1 cellular context compared by ENCODE assay signal in genomic region chr1:1919304-1920056, GRCh38.
TF ChIP-seq lines count a peak whose summit lies in the region.

No MANE protein-coding gene starts in this region.

TF ChIP-seq in HepG2, 621 proteins besides CTCF, POLR2A, EP300 and RAD21 (continued from another document and continues in another):
- TF ChIP-seq ZBTB38 (CRISPR knock-in tag; IDR thresholded peaks at IDR 0.05) (peak; percentile 76; the same call in 1 of the 2 replicates), ZNF737 (CRISPR knock-in tag; IDR thresholded peaks at IDR 0.05; ENCODE audit: borderline replicate concordance) (no peak), SATB2 (CRISPR knock-in tag; IDR thresholded peaks at IDR 0.05) (no peak), POGK (CRISPR knock-in tag; conservative IDR thresholded peaks at IDR 0.05) (0 out of 2 replicates have a peak, but pooled peaks have one; percentile 49), ZNF430 (CRISPR knock-in tag; IDR thresholded peaks at IDR 0.05) (peak; percentile 40; the same call in 1 of the 2 replicates), ZNF740 (CRISPR knock-in tag; IDR thresholded peaks at IDR 0.05) (0 out of 2 replicates have a peak, but pooled peaks have one; percentile 30), ZBTB7A (CRISPR knock-in tag; IDR thresholded peaks at IDR 0.05) (0 out of 2 replicates have a peak, but pooled peaks have one; percentile 78), ZFX (CRISPR knock-in tag; IDR thresholded peaks at IDR 0.05; ENCODE audit: low read depth) (no peak; the same call in 1 of the 2 replicates), YY1 (IDR thresholded peaks at IDR 0.05; ENCODE audit: insufficient read depth, insufficient replicate concordance, low read depth, low read length) (peak; percentile 18), ZNF547 (CRISPR knock-in tag; IDR thresholded peaks at IDR 0.05) (peak; percentile 69; the same call in 1 of the 2 replicates), ZNF703 (CRISPR knock-in tag; IDR thresholded peaks at IDR 0.05; ENCODE audit: borderline replicate concordance) (0 out of 2 replicates have a peak, but pooled peaks have one; percentile 7), ZNF883 (CRISPR knock-in tag; IDR thresholded peaks at IDR 0.05; ENCODE audit: not compliant biosample characterization) (no peak), SMARCC2 (IDR thresholded peaks at IDR 0.05) (no peak), MED1 (CRISPR knock-in tag; IDR thresholded peaks at IDR 0.05) (peak; percentile 67), ZNF441 (CRISPR knock-in tag; IDR thresholded peaks at IDR 0.05; ENCODE audit: borderline replicate concordance) (peak; percentile 69; the same call in 1 of the 2 replicates), NCOA1 (CRISPR knock-in tag; IDR thresholded peaks at IDR 0.05) (no peak; the same call in 1 of the 2 replicates), SSRP1 (CRISPR knock-in tag; IDR thresholded peaks at IDR 0.05) (no peak), ELF3 (CRISPR knock-in tag; IDR thresholded peaks at IDR 0.05) (0 out of 2 replicates have a peak, but pooled peaks have one; percentile 20), GATA4 (IDR thresholded peaks at IDR 0.05; ENCODE audit: borderline replicate concordance, low read depth) (0 out of 2 replicates have a peak, but pooled peaks have one; percentile 42), SOX6 (IDR thresholded peaks at IDR 0.05) (no peak), SOX6 (CRISPR knock-in tag; IDR thresholded peaks at IDR 0.05) (peak; percentile 59), ARNT2 (CRISPR knock-in tag; IDR thresholded peaks at IDR 0.05; ENCODE audit: low read depth) (peak; percentile 74; the same call in 1 of the 2 replicates), ZNF501 (CRISPR knock-in tag; IDR thresholded peaks at IDR 0.05) (peak; percentile 69), ERF (CRISPR knock-in tag; IDR thresholded peaks at IDR 0.05) (peak; percentile 53), ZFY (CRISPR knock-in tag; IDR thresholded peaks at IDR 0.05) (peak; percentile 64; the same call in 1 of the 2 replicates), PPARG (CRISPR knock-in tag; conservative IDR thresholded peaks at IDR 0.05) (no peak), ZBTB21 (CRISPR knock-in tag; IDR thresholded peaks at IDR 0.05) (no peak), ZNF850 (CRISPR knock-in tag; conservative IDR thresholded peaks at IDR 0.05) (no peak), NFE2L2 (IDR thresholded peaks at IDR 0.05; ENCODE audit: low read length) (no peak), ZNF235 (CRISPR knock-in tag; IDR thresholded peaks at IDR 0.05; ENCODE audit: borderline replicate concordance) (peak; percentile 89; the same call in 1 of the 2 replicates), NPAS2 (CRISPR knock-in tag; IDR thresholded peaks at IDR 0.05; ENCODE audit: borderline replicate concordance) (no peak), CENPX (CRISPR knock-in tag; IDR thresholded peaks at IDR 0.05) (no peak), ARID5B (CRISPR knock-in tag; IDR thresholded peaks at IDR 0.05) (peak; percentile 51), PHB2 (IDR thresholded peaks at IDR 0.05; ENCODE audit: partially characterized antibody) (no peak), ZNF768 (CRISPR knock-in tag; IDR thresholded peaks at IDR 0.05) (peak; percentile 62), TEAD3 (CRISPR knock-in tag; optimal IDR thresholded peaks at IDR 0.05; ENCODE audit: borderline replicate concordance) (peak; percentile 34), KLF16 (CRISPR knock-in tag; IDR thresholded peaks at IDR 0.05) (0 out of 4 replicates have a peak, but pooled peaks have one; percentile 31 to 60), PITX1 (CRISPR knock-in tag; IDR thresholded peaks at IDR 0.05) (0 out of 2 replicates have a peak, but pooled peaks have one; percentile 58), BRD4 (CRISPR knock-in tag; IDR thresholded peaks at IDR 0.05) (0 out of 2 replicates have a peak, but pooled peaks have one; percentile 77), SRSF4 (IDR thresholded peaks at IDR 0.05; ENCODE audit: low read depth, low read length, poor library complexity, severe bottlenecking) (no peak), ZBTB1 (CRISPR knock-in tag; IDR thresholded peaks at IDR 0.05; ENCODE audit: borderline replicate concordance) (no peak), ZSCAN22 (CRISPR knock-in tag; IDR thresholded peaks at IDR 0.05) (no peak), ZFP90 (CRISPR knock-in tag; IDR thresholded peaks at IDR 0.05; ENCODE audit: borderline replicate concordance) (peak; percentile 68; the same call in 1 of the 2 replicates)
- TF ChIP-seq, protein P1, sequence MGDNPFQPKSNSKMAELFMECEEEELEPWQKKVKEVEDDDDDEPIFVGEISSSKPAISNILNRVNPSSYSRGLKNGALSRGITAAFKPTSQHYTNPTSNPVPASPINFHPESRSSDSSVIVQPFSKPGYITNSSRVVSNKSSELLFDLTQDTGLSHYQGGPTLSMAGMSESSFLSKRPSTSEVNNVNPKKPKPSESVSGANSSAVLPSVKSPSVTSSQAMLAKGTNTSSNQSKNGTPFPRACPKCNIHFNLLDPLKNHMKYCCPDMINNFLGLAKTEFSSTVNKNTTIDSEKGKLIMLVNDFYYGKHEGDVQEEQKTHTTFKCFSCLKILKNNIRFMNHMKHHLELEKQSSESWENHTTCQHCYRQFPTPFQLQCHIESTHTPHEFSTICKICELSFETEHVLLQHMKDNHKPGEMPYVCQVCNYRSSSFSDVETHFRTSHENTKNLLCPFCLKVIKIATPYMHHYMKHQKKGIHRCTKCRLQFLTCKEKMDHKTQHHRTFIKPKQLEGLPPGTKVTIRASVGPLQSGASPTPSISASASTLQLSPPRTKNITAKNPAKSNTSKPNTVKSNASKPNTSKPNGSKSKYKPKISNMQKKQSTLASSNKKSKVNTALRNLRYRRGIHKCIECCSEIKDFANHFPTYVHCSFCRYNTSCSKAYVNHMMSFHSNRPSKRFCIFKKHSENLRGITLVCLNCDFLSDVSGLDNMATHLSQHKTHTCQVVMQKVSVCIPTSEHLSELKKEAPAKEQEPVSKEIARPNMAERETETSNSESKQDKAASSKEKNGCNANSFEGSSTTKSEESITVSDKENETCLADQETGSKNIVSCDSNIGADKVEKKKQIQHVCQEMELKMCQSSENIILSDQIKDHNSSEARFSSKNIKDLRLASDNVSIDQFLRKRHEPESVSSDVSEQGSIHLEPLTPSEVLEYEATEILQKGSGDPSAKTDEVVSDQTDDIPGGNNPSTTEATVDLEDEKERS (CRISPR knock-in tag; IDR thresholded peaks at IDR 0.05) = 0 out of 2 replicates have a peak, but pooled peaks have one; percentile 13
- TF ChIP-seq, protein P2, sequence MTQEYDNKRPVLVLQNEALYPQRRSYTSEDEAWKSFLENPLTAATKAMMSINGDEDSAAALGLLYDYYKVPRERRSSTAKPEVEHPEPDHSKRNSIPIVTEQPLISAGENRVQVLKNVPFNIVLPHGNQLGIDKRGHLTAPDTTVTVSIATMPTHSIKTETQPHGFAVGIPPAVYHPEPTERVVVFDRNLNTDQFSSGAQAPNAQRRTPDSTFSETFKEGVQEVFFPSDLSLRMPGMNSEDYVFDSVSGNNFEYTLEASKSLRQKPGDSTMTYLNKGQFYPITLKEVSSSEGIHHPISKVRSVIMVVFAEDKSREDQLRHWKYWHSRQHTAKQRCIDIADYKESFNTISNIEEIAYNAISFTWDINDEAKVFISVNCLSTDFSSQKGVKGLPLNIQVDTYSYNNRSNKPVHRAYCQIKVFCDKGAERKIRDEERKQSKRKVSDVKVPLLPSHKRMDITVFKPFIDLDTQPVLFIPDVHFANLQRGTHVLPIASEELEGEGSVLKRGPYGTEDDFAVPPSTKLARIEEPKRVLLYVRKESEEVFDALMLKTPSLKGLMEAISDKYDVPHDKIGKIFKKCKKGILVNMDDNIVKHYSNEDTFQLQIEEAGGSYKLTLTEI (CRISPR knock-in tag; conservative IDR thresholded peaks at IDR 0.05) = no peak
- TF ChIP-seq, protein P3, sequence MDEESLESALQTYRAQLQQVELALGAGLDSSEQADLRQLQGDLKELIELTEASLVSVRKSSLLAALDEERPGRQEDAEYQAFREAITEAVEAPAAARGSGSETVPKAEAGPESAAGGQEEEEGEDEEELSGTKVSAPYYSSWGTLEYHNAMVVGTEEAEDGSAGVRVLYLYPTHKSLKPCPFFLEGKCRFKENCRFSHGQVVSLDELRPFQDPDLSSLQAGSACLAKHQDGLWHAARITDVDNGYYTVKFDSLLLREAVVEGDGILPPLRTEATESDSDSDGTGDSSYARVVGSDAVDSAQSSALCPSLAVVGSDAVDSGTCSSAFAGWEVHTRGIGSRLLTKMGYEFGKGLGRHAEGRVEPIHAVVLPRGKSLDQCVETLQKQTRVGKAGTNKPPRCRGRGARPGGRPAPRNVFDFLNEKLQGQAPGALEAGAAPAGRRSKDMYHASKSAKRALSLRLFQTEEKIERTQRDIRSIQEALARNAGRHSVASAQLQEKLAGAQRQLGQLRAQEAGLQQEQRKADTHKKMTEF (CRISPR knock-in tag; IDR thresholded peaks at IDR 0.05) = peak; percentile 17; the same call in 1 of the 2 replicates
- TF ChIP-seq, protein P4, sequence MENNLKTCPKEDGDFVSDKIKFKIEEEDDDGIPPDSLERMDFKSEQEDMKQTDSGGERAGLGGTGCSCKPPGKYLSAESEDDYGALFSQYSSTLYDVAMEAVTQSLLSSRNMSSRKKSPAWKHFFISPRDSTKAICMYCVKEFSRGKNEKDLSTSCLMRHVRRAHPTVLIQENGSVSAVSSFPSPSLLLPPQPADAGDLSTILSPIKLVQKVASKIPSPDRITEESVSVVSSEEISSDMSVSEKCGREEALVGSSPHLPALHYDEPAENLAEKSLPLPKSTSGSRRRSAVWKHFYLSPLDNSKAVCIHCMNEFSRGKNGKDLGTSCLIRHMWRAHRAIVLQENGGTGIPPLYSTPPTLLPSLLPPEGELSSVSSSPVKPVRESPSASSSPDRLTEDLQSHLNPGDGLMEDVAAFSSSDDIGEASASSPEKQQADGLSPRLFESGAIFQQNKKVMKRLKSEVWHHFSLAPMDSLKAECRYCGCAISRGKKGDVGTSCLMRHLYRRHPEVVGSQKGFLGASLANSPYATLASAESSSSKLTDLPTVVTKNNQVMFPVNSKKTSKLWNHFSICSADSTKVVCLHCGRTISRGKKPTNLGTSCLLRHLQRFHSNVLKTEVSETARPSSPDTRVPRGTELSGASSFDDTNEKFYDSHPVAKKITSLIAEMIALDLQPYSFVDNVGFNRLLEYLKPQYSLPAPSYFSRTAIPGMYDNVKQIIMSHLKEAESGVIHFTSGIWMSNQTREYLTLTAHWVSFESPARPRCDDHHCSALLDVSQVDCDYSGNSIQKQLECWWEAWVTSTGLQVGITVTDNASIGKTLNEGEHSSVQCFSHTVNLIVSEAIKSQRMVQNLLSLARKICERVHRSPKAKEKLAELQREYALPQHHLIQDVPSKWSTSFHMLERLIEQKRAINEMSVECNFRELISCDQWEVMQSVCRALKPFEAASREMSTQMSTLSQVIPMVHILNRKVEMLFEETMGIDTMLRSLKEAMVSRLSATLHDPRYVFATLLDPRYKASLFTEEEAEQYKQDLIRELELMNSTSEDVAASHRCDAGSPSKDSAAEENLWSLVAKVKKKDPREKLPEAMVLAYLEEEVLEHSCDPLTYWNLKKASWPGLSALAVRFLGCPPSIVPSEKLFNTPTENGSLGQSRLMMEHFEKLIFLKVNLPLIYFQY (CRISPR knock-in tag; IDR thresholded peaks at IDR 0.05; ENCODE audit: borderline replicate concordance) = peak; percentile 80; the same call in 1 of the 2 replicates
- TF ChIP-seq, protein P5, sequence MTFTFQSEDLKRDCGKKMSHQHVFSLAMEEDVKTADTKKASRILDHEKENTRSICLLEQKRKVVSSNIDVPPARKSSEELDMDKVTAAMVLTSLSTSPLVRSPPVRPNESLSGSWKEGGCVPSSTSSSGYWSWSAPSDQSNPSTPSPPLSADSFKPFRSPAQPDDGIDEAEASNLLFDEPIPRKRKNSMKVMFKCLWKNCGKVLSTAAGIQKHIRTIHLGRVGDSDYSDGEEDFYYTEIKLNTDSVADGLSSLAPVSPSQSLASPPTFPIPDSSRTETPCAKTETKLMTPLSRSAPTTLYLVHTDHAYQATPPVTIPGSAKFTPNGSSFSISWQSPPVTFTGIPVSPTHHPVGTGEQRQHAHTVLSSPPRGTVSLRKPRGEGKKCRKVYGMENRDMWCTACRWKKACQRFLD (CRISPR knock-in tag; IDR thresholded peaks at IDR 0.05; ENCODE audit: borderline replicate concordance) = no peak
